In the genomic region with DNA sequence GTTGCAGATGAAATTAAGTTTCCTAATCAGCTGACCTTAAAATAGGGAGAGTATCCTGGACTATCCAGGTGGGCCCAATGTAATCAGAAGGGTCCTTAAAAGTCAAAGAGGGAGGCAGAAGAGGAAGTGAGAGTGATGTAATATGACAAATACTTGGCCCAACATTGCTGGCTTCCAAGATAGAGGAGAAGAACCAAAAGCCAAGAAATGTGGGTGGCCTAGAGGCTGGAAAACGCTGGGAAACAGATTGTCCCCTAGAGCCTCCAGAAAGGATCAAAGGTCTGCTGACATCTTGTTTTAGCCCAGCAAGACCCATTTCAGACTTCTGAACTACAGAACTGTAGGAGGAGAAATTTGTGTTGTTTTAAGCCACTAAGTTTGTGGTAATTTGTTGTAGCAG, we compare ENCODE assay signal across 34 cellular contexts.
"Had no signal": no experiment of that assay in that cellular context is flagged by ENCODE, and none has a peak within 500 bp of the region (broad histone marks: within the 10 kb centered on the region; RNA-seq: fewer than 3 reads in every experiment).

No MANE protein-coding gene starts in this region.

- H3K27me3 ChIP-seq: brain microvascular endothelial cell, cardiac muscle cell, SJSA1 had no signal

- H3K9me3 ChIP-seq: SJSA1 had no signal

- H3K36me3 ChIP-seq: brain microvascular endothelial cell, cardiac muscle cell, SJSA1 had no signal

- H3K27ac ChIP-seq: brain microvascular endothelial cell, cardiac muscle cell, SJSA1 had no signal

- H3K4me1 ChIP-seq: SJSA1 had no signal

- H3K4me3 Mint-ChIP-seq: activated B cell treated with CpG ODN at 0.5 μM for 24 hours; activated CD4-positive, alpha-beta T cell treated with anti-CD3 and anti-CD28 coated beads, Interleukin-2, amount 10 ng/mL, durations not matched to agents 24 days and 14 days; activated CD8-positive, alpha-beta memory T cell treated with anti-CD3 and anti-CD28 coated beads, Interleukin-2, amount 10 ng/mL, durations not matched to agents 7 days and 5 days; activated naive CD8-positive, alpha-beta T cell; activated T-cell treated with anti-CD3 and anti-CD28 coated beads, Interleukin-2, amount 50 U/mL, for 24 hours; activated T-helper 1 cell treated with anti-CD3 and anti-CD28 coated beads, Interleukin-12 subunit alpha, Interleukin-12 subunit beta, Interleukin-2, Interleukin-4 antibody, amounts not matched to agents 30 ng/mL and 10 ng/mL and 1 ng/mL, durations not matched to agents 14 hours and 24 hours and 36 hours; T-helper 1 cell treated with Interleukin-12 subunit alpha and Interleukin-12 subunit beta and Interleukin-4 antibody, amounts not matched to agents 30 μg/mL and 1 μg/mL, for 36 hours had no signal

- H3K36me3 Mint-ChIP-seq: activated CD8-positive, alpha-beta memory T cell treated with anti-CD3 and anti-CD28 coated beads, Interleukin-2, amount 10 ng/mL, durations not matched to agents 7 days and 5 days had no signal

- DNase-seq: activated B cell treated with CpG ODN at 0.5 μM for 24 hours; activated CD4-positive, alpha-beta T cell treated with anti-CD3 and anti-CD28 coated beads for 1 hour; activated CD4-positive, alpha-beta T cell treated with anti-CD3 and anti-CD28 coated beads, Interleukin-2, amount 10 ng/mL, durations not matched to agents 24 days and 14 days; activated CD4-positive, alpha-beta T cell treated with anti-CD3 and anti-CD28 coated beads, Interleukin-2, amount 50 U/mL, for 48 hours; activated CD8-positive, alpha-beta memory T cell treated with anti-CD3 and anti-CD28 coated beads, Interleukin-2, amount 10 ng/mL, durations not matched to agents 7 days and 5 days; activated effector memory CD4-positive, alpha-beta T cell treated with Interleukin-2 at 50 U/mL for 16 hours; activated naive CD4-positive, alpha-beta T cell treated with Interleukin-2 at 50 U/mL for 16 hours; activated T-cell treated with anti-CD3 and anti-CD28 coated beads, Interleukin-2, amount 50 U/mL, for 24 hours; amygdala; brain microvascular endothelial cell; cerebellar nuclear complex; Karpas-422; MM.1S; NCI-H1092 treated with DMSO at 0.1 percent for 48 hours; NCI-H1417 treated with DMSO at 0.1 percent for 48 hours; NCI-H1694; NCI-H2029; NCI-H2107; NCI-H2171 treated with DMSO at 0.1 percent for 48 hours; NCI-H226; NCI-H510A; NCI-H526 treated with DMSO at 0.1 percent for 48 hours; NCI-H82; OCI-M1; RPMI8226; SHP77 had no signal

- H3K4me1 Mint-ChIP-seq: activated B cell treated with CpG ODN at 0.5 μM for 24 hours; activated CD4-positive, alpha-beta T cell treated with anti-CD3 and anti-CD28 coated beads, Interleukin-2, amount 10 ng/mL, durations not matched to agents 24 days and 14 days; activated CD8-positive, alpha-beta memory T cell treated with anti-CD3 and anti-CD28 coated beads, Interleukin-2, amount 10 ng/mL, durations not matched to agents 7 days and 5 days had no signal

- H3K27me3 Mint-ChIP-seq: activated B cell treated with CpG ODN at 0.5 μM for 24 hours; activated CD4-positive, alpha-beta T cell treated with anti-CD3 and anti-CD28 coated beads, Interleukin-2, amount 10 ng/mL, durations not matched to agents 24 days and 14 days; activated CD8-positive, alpha-beta memory T cell treated with anti-CD3 and anti-CD28 coated beads, Interleukin-2, amount 10 ng/mL, durations not matched to agents 7 days and 5 days; activated naive CD8-positive, alpha-beta T cell; activated T-cell treated with anti-CD3 and anti-CD28 coated beads, Interleukin-2, amount 50 U/mL, for 24 hours had no signal

- H3K9me3 Mint-ChIP-seq: activated T-helper 1 cell treated with anti-CD3 and anti-CD28 coated beads, Interleukin-12 subunit alpha, Interleukin-12 subunit beta, Interleukin-2, Interleukin-4 antibody, amounts not matched to agents 30 ng/mL and 10 ng/mL and 1 ng/mL, durations not matched to agents 14 hours and 24 hours and 36 hours had no signal

- H3K27ac Mint-ChIP-seq: activated B cell treated with CpG ODN at 0.5 μM for 24 hours; activated CD4-positive, alpha-beta T cell treated with anti-CD3 and anti-CD28 coated beads, Interleukin-2, amount 10 ng/mL, durations not matched to agents 24 days and 14 days; activated CD8-positive, alpha-beta memory T cell treated with anti-CD3 and anti-CD28 coated beads, Interleukin-2, amount 10 ng/mL, durations not matched to agents 7 days and 5 days; activated naive CD8-positive, alpha-beta T cell; activated T-cell treated with anti-CD3 and anti-CD28 coated beads, Interleukin-2, amount 50 U/mL, for 24 hours; activated T-helper 1 cell treated with anti-CD3 and anti-CD28 coated beads, Interleukin-12 subunit alpha, Interleukin-12 subunit beta, Interleukin-2, Interleukin-4 antibody, amounts not matched to agents 30 ng/mL and 10 ng/mL and 1 ng/mL, durations not matched to agents 14 hours and 24 hours and 36 hours; T-helper 1 cell treated with Interleukin-12 subunit alpha and Interleukin-12 subunit beta and Interleukin-4 antibody, amounts not matched to agents 30 μg/mL and 1 μg/mL, for 36 hours had no signal

- ATAC-seq: activated CD8-positive, alpha-beta memory T cell treated with anti-CD3 and anti-CD28 coated beads, Interleukin-2, amount 10 ng/mL, durations not matched to agents 7 days and 5 days; K562; Panc1; SK-N-SH treated with all-trans-retinoic acid at 6 μM for 48 hours had no signal

- H3K4me3 ChIP-seq: cardiac muscle cell, K562, SJSA1 had no signal
